In the genomic region with DNA sequence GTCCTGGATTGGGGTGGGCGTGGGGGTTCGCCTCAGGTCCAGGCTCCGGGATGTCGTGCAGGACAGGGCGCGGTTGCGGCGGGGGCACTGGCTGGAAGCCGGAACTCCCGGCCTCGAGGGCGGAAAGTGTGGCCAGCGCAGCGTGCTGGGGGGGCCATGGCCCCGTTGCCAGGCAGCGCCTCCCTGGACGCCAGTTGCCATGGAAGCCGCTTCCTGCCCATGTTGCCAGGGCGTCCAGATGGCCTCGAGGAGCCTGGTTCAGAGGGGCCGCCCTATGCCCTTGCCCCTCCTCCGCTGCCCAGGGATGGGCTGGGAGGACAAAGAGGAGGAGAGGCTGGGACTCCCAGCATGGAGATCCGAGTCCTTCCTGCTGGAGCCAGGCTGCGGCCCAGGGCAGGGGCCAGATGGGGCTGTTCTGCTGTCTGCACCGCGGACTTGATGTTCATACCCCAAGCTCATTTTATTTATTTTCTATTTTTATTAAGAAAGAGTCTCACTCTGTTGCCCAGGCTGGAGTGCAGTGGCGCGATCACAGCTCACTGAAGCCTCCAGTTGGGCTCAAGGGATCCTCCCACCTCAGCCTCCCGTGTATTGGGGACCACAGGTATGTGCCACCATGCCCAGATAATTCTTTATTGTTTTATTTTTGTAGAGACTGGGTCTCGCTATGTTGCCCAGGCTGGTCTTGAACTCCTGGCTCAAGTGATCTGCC, we compare ENCODE assay signal across 10 cellular contexts. TPM values are rescaled to one million over a fixed set of nuclear protein-coding genes. Genes with fewer than 3 reads are reported as not detected.
DNase-seq lines count a peak whose midpoint lies in the region; ATAC-seq and TF ChIP-seq lines count a peak whose summit lies in the region.
"Had no signal": no experiment of that assay in that cellular context is flagged by ENCODE, and none has a peak within 500 bp of the region (broad histone marks: within the 10 kb centered on the region; RNA-seq: fewer than 3 reads in every experiment).

No MANE protein-coding gene starts in this region.

- no peaks in the 10 kb centered on the region for H3K36me3 Mint-ChIP-seq in activated CD8-positive, alpha-beta T cell treated with anti-CD3 and anti-CD28 coated beads for 36 hours (ENCODE audit: low read depth)
- H3K36me3 Mint-ChIP-seq in immature natural killer cell, result no peaks in the 10 kb centered on the region
- H3K36me3 Mint-ChIP-seq in activated T-cell treated with anti-CD3 and anti-CD28 coated beads, Interleukin-2, amount 50 U/mL, for 4 hours (ENCODE audit: insufficient read depth), result no peaks in the 10 kb centered on the region
- H3K36me3 Mint-ChIP-seq: naive B cell had no signal

- peak overlapping the region; percentile 54 to 76 (median 62) for H3K9ac ChIP-seq in BLaER1 treated with 17β-estradiol and CSF1 and Interleukin-3, amounts not matched to agents 10 nM and 100 nM

- no peaks in the 10 kb centered on the region for H3K27me3 Mint-ChIP-seq in activated CD8-positive, alpha-beta T cell treated with anti-CD3 and anti-CD28 coated beads for 36 hours
- peaks cover 5 to 10% (median 6%) of the 10 kb centered on the region in 3 donors for H3K27me3 Mint-ChIP-seq in immature natural killer cell (ENCODE audit: low read depth in 3 of 3)
- H3K27me3 Mint-ChIP-seq in activated T-cell treated with anti-CD3 and anti-CD28 coated beads, Interleukin-2, amount 50 U/mL, for 4 hours (ENCODE audit: low read depth), result peaks cover 8% of the 10 kb centered on the region

- H3K27me3 ChIP-seq in BLaER1 treated with 17β-estradiol and CSF1 and Interleukin-3, amounts not matched to agents 10 nM and 100 nM, result peaks cover 0 to 26% (median 0%) of the 10 kb centered on the region in 11 experiments; a peak in 4 of 22 replicates

- DNase-seq in NCI-H1092 treated with DMSO at 0.1 percent for 48 hours (lab: John Stamatoyannopoulos, UW) (peak; percentile 91), immature natural killer cell (peak; percentile 16 to 28 (median 17))
- no peak for DNase-seq in activated CD8-positive, alpha-beta T cell treated with anti-CD3 and anti-CD28 coated beads for 36 hours
- no peak for DNase-seq in activated T-cell treated with anti-CD3 and anti-CD28 coated beads, Interleukin-2, amount 50 U/mL, for 4 hours
- DNase-seq: activated B cell treated with CpG ODN at 0.5 μM for 24 hours, naive B cell had no signal

- CTCF ChIA-PET in activated CD8-positive, alpha-beta T cell treated with anti-CD3 and anti-CD28 coated beads for 36 hours (lab: Charles Lee), result interaction anchor here (1.0 to 3.0 kb wide), 2 partner anchors 83 to 103 kb away, joined by 3 to 26 read pairs; no protein-coding TSS in a partner anchor

- H3K27ac ChIP-seq in BLaER1 treated with 17β-estradiol and CSF1 and Interleukin-3, amounts not matched to agents 10 nM and 100 nM, result peak overlapping the region in 9 of 11 experiments; percentile 57 to 80 (median 67); a peak in 17 of 22 replicates

- POLR2A ChIA-PET in activated CD8-positive, alpha-beta T cell treated with anti-CD3 and anti-CD28 coated beads for 36 hours (lab: Charles Lee), result no interaction called here

- peaks cover 37 to 100% (median 97%) of the 10 kb centered on the region in 10 experiments for H3K4me1 ChIP-seq in BLaER1 treated with 17β-estradiol and CSF1 and Interleukin-3, amounts not matched to agents 10 nM and 100 nM

- H3K9me3 ChIP-seq in BLaER1 treated with 17β-estradiol and CSF1 and Interleukin-3, amounts not matched to agents 10 nM and 100 nM (replicated peaks in 1 of 11), result no peaks in the 10 kb centered on the region

- peak; percentile 28 for ATAC-seq in activated CD8-positive, alpha-beta T cell treated with anti-CD3 and anti-CD28 coated beads for 36 hours
- ATAC-seq in HG03095 (IDR thresholded peaks at IDR 0.05; ENCODE audit: unreplicated experiment), result no peak
- no peak for ATAC-seq in HG03469 (IDR thresholded peaks at IDR 0.05; ENCODE audit: unreplicated experiment)
- no peak for ATAC-seq in GM21515 (IDR thresholded peaks at IDR 0.05; ENCODE audit: unreplicated experiment)
- ATAC-seq in activated T-cell treated with anti-CD3 and anti-CD28 coated beads, Interleukin-2, amount 50 U/mL, for 4 hours, result no peak

- no peaks in the 10 kb centered on the region for H3K36me3 ChIP-seq in BLaER1 treated with 17β-estradiol and CSF1 and Interleukin-3, amounts not matched to agents 10 nM and 100 nM

- intact Hi-C loops in activated CD8-positive, alpha-beta T cell treated with anti-CD3 and anti-CD28 coated beads for 36 hours (cut with micrococcal nuclease), result loop anchor here (2.0 to 5.0 kb wide), 2 partner anchors 112 to 129 kb away; a partner anchor contains a TSS

- no peaks in the 10 kb centered on the region for H3K9me3 Mint-ChIP-seq in activated CD8-positive, alpha-beta T cell treated with anti-CD3 and anti-CD28 coated beads for 36 hours
- H3K9me3 Mint-ChIP-seq in immature natural killer cell, result no peaks in the 10 kb centered on the region
- H3K9me3 Mint-ChIP-seq in activated T-cell treated with anti-CD3 and anti-CD28 coated beads, Interleukin-2, amount 50 U/mL, for 4 hours, result no peaks in the 10 kb centered on the region
- H3K9me3 Mint-ChIP-seq: activated B cell treated with CpG ODN at 0.5 μM for 24 hours, naive B cell had no signal

- no peak overlapping the region for H3K4me3 Mint-ChIP-seq in activated CD8-positive, alpha-beta T cell treated with anti-CD3 and anti-CD28 coated beads for 36 hours
- H3K4me3 Mint-ChIP-seq in immature natural killer cell, result no peak overlapping the region
- H3K4me3 Mint-ChIP-seq in activated T-cell treated with anti-CD3 and anti-CD28 coated beads, Interleukin-2, amount 50 U/mL, for 4 hours, result no peak overlapping the region
- H3K4me3 Mint-ChIP-seq: activated B cell treated with CpG ODN at 0.5 μM for 24 hours, naive B cell had no signal

- no peak for TF ChIP-seq CTCF in activated CD8-positive, alpha-beta T cell treated with anti-CD3 and anti-CD28 coated beads for 36 hours (IDR thresholded peaks at IDR 0.05)

- H3K4me3 ChIP-seq in BLaER1 treated with 17β-estradiol and CSF1 and Interleukin-3, amounts not matched to agents 10 nM and 100 nM, result peak overlapping the region; percentile 50 to 71 (median 62)

- no peak overlapping the region for H3K27ac Mint-ChIP-seq in activated CD8-positive, alpha-beta T cell treated with anti-CD3 and anti-CD28 coated beads for 36 hours
- H3K27ac Mint-ChIP-seq in immature natural killer cell, result no peak overlapping the region
- H3K27ac Mint-ChIP-seq: activated B cell treated with CpG ODN at 0.5 μM for 24 hours had no signal

- H3K4me2 ChIP-seq in BLaER1 treated with 17β-estradiol and CSF1 and Interleukin-3, amounts not matched to agents 10 nM and 100 nM, result peak overlapping the region; percentile 79 to 97 (median 91)

- no peaks in the 10 kb centered on the region for H3K4me1 Mint-ChIP-seq in activated CD8-positive, alpha-beta T cell treated with anti-CD3 and anti-CD28 coated beads for 36 hours (ENCODE audit: low read depth)
- H3K4me1 Mint-ChIP-seq in immature natural killer cell, result peaks cover 0 to 2% of the 10 kb centered on the region in 2 donors
- peaks cover 3% of the 10 kb centered on the region for H3K4me1 Mint-ChIP-seq in activated T-cell treated with anti-CD3 and anti-CD28 coated beads, Interleukin-2, amount 50 U/mL, for 4 hours (ENCODE audit: low read depth)
- H3K4me1 Mint-ChIP-seq: activated B cell treated with CpG ODN at 0.5 μM for 24 hours had no signal

- peaks cover 0 to 34% (median 0%) of the 10 kb centered on the region in 11 experiments; a peak in 3 of 22 replicates for H4K20me1 ChIP-seq in BLaER1 treated with 17β-estradiol and CSF1 and Interleukin-3, amounts not matched to agents 10 nM and 100 nM

RNA-seq across cellular contexts. Expression of a gene that starts 4.6 kb away (rescaled TPM):
- not detected for total RNA-seq in activated CD8-positive, alpha-beta T cell treated with anti-CD3 and anti-CD28 coated beads for 36 hours
- polyA plus RNA-seq in immature natural killer cell, result under 1 TPM in 1 of 3 donors, not detected in 2; 0.66 TPM
- not detected for total RNA-seq in activated T-cell treated with anti-CD3 and anti-CD28 coated beads, Interleukin-2, amount 50 U/mL, for 4 hours
- total RNA-seq: activated B cell treated with CpG ODN at 0.5 μM for 24 hours had no signal

RNA-seq across cellular contexts. Expression of a gene that starts 23.9 kb away (rescaled TPM):
- 10 to 100 TPM; 44.5 to 44.8 TPM for total RNA-seq in activated CD8-positive, alpha-beta T cell treated with anti-CD3 and anti-CD28 coated beads for 36 hours
- polyA plus RNA-seq in immature natural killer cell, result 1 to 10 TPM in 1 of 3 donors, under 1 TPM in 2; 0.54 to 3.7 (median 0.79) TPM
- 10 to 100 TPM; 88.2 to 99.5 (median 89.5) TPM for total RNA-seq in activated T-cell treated with anti-CD3 and anti-CD28 coated beads, Interleukin-2, amount 50 U/mL, for 4 hours

RNA-seq across cellular contexts. Expression of a gene that starts 38.5 kb away (rescaled TPM):
- total RNA-seq in activated CD8-positive, alpha-beta T cell treated with anti-CD3 and anti-CD28 coated beads for 36 hours, result 100 to 1,000 TPM; 101 to 105 TPM
- polyA plus RNA-seq in immature natural killer cell, result 10 to 100 TPM; 22.7 to 33.7 (median 27.6) TPM
- total RNA-seq in activated T-cell treated with anti-CD3 and anti-CD28 coated beads, Interleukin-2, amount 50 U/mL, for 4 hours, result 100 to 1,000 TPM; 143 to 161 (median 146) TPM

RNA-seq across cellular contexts. Expression of a gene that starts 39.6 kb away (rescaled TPM):
- total RNA-seq in activated CD8-positive, alpha-beta T cell treated with anti-CD3 and anti-CD28 coated beads for 36 hours, result 100 to 1,000 TPM; 411 to 412 TPM
- polyA plus RNA-seq in immature natural killer cell, result 100 to 1,000 TPM in 1 of 3 donors, 10 to 100 TPM in 2; 90.4 to 111 (median 92.4) TPM
- 100 to 1,000 TPM; 453 to 533 (median 503) TPM for total RNA-seq in activated T-cell treated with anti-CD3 and anti-CD28 coated beads, Interleukin-2, amount 50 U/mL, for 4 hours

Comparison
In these comparisons a context has a peak if more than half of its experiments do, and no peak if none do; other contexts are left out.
1. DNase-seq: peak in NCI-H1092 treated with DMSO at 0.1 percent for 48 hours (single experiment) and immature natural killer cell (3 of 3); none in activated CD8-positive, alpha-beta T cell treated with anti-CD3 and anti-CD28 coated beads for 36 hours (single experiment) and activated T-cell treated with anti-CD3 and anti-CD28 coated beads, Interleukin-2, amount 50 U/mL, for 4 hours (single experiment).